11 cellular contexts compared by ENCODE assay signal in the genomic region with DNA sequence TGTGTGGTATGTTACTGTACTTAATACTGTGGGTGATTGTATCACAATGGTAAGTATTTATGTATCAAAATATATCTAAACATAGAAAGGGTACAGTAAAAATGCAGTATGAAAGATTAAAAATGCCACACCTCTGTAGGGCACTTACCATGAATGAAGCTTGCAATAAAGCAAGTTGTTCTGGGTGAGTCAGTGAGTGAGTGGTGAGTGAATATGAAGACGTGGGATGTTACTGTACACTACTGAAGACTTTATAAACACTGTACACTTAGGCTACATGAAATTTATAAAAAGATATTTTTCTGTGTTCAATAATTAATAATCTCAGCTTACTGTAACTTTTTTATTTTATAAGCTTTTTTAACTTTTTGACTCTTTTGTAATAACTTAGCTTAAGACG.
"Had no signal": no experiment of that assay in that cellular context is flagged by ENCODE, and none has a peak within 500 bp of the region (broad histone marks: within the 10 kb centered on the region; RNA-seq: fewer than 3 reads in every experiment).

No MANE protein-coding gene starts in this region.

- FAIRE-seq: H1, H54, HTR-8/SVneo had no signal

- H3K27ac ChIP-seq: HL-60, KMS-11 had no signal

- ATAC-seq: GM23338, HCT116 had no signal

- H3K4me3 ChIP-seq: GM23338 had no signal

- H3K36me3 Mint-ChIP-seq: IgD-negative memory B cell had no signal

- H3K27ac Mint-ChIP-seq: GM23338, H9, HFFc6, IgD-negative memory B cell had no signal

- H3K4me1 Mint-ChIP-seq: IgD-negative memory B cell had no signal

- DNase-seq: H9, HFFc6, KBM-7 had no signal

- H3K9ac ChIP-seq: KMS-11 had no signal

- H2AFZ ChIP-seq: GM23338 had no signal

- H3K4me3 Mint-ChIP-seq: GM23338, H9, HFFc6, IgD-negative memory B cell had no signal

- H3K4me2 ChIP-seq: GM23338, KMS-11 had no signal

- H3K9me3 Mint-ChIP-seq: GM23338, H9, HFFc6 had no signal
